16 cellular contexts compared by ENCODE assay signal in genomic region chr11:113241190-113242051, GRCh38.
DNase-seq lines count a peak whose midpoint lies in the region; ATAC-seq lines count a peak whose summit lies in the region.
"Had no signal": no experiment of that assay in that cellular context is flagged by ENCODE, and none has a peak within 500 bp of the region (broad histone marks: within the 10 kb centered on the region; RNA-seq: fewer than 3 reads in every experiment).

No MANE protein-coding gene starts in this region.

- DNase-seq in AG08395 (ENCODE audit: low spot score), result peak; percentile 21
- DNase-seq in LHCN-M2 (ENCODE audit: low read depth), result peak; percentile 89
- peak; percentile 61 for DNase-seq in glomerular visceral epithelial cell (ENCODE audit: extremely low spot score)
- no peak for DNase-seq in ureter (ENCODE audit: low spot score)
- no peak for DNase-seq in stimulated activated CD4-positive, alpha-beta T cell treated with anti-CD3 and anti-CD28 coated beads, Interleukin-15, amount 100 ng/mL, for 24 hours
- DNase-seq in effector CD4-positive, alpha-beta T cell, result no peak
- DNase-seq: activated CD4-positive, alpha-beta T cell treated with anti-CD3 and anti-CD28 coated beads, Interleukin-2, amount 50 U/mL, for 4 hours; activated effector memory CD4-positive, alpha-beta T cell treated with anti-CD3 and anti-CD28 coated beads, Interleukin-2, amount 50 U/mL, for 16 hours; central memory CD4-positive, alpha-beta T cell; NCI-H1930; ovary had no signal

- peak overlapping the region; percentile 61 for H3K27ac ChIP-seq in angular gyrus (ENCODE audit: low read depth, low read length)
- H3K27ac ChIP-seq: epithelial cell of prostate, KMS-11 had no signal

- no peak for ATAC-seq in GM18909 (IDR thresholded peaks at IDR 0.05; ENCODE audit: poor library complexity, unreplicated experiment)
- ATAC-seq: Panc1 had no signal

Comparison
In these comparisons a context has a peak if more than half of its experiments do, and no peak if none do; other contexts are left out.
1. DNase-seq: peak in AG08395 (single experiment), LHCN-M2 (single experiment) and glomerular visceral epithelial cell (single experiment); none in ureter (single experiment), stimulated activated CD4-positive, alpha-beta T cell treated with anti-CD3 and anti-CD28 coated beads, Interleukin-15, amount 100 ng/mL, for 24 hours (single experiment) and effector CD4-positive, alpha-beta T cell (single experiment).